In the genomic region with DNA sequence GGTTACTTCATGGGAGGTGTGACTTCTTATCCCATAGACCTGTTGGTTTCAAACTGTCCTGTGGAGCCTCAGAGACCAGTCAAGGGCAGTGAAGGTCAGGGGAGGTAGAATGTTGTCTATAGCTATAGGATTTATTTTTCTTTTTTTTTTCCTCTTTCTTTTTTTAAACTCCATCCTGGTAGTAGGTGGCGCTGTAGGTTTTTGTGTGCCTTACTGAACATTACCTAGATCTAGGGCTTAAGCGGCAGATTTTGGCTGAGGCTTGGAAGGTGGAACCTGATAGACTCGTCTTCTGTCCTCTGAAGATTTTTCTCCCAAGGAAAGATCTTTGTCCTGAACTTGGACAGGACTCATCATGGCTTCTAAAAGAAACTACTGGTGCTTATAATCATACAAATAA, we compare ENCODE assay signal across 14 cellular contexts. TPM values are rescaled to one million over a fixed set of nuclear protein-coding genes. Genes with fewer than 3 reads are reported as not detected.
DNase-seq lines count a peak whose midpoint lies in the region; ATAC-seq and TF ChIP-seq lines count a peak whose summit lies in the region.
"Had no signal": no experiment of that assay in that cellular context is flagged by ENCODE, and none has a peak within 500 bp of the region (broad histone marks: within the 10 kb centered on the region; RNA-seq: fewer than 3 reads in every experiment).

No MANE protein-coding gene starts in this region.

- peaks cover 85% of the 10 kb centered on the region for H3K36me3 Mint-ChIP-seq in activated T-cell treated with anti-CD3 and anti-CD28 coated beads, Interleukin-2, amount 50 U/mL, for 24 hours (ENCODE audit: low read depth)

- no peaks in the 10 kb centered on the region for H3F3A ChIP-seq in PC-3 (ENCODE audit: low read length, unreplicated experiment)

- peaks cover 29% of the 10 kb centered on the region for H3K4me1 Mint-ChIP-seq in activated T-cell treated with anti-CD3 and anti-CD28 coated beads, Interleukin-2, amount 50 U/mL, for 24 hours (ENCODE audit: low read depth)

- H3K27me3 ChIP-seq in PC-3 (ENCODE audit: low read length), result no peaks in the 10 kb centered on the region
- H3K27me3 ChIP-seq in dorsolateral prefrontal cortex, result no peaks in the 10 kb centered on the region
- no peaks in the 10 kb centered on the region for H3K27me3 ChIP-seq in body of pancreas
- H3K27me3 ChIP-seq: ovary had no signal

- H3K27me3 Mint-ChIP-seq in activated T-cell treated with anti-CD3 and anti-CD28 coated beads, Interleukin-2, amount 50 U/mL, for 24 hours, result no peaks in the 10 kb centered on the region
- H3K27me3 Mint-ChIP-seq: B cell had no signal

- CTCF ChIA-PET in PC-3 (lab: Charles Lee), result interaction anchor here (0.6 kb wide), 1 partner anchor 74 kb away, joined by 6 read pairs; no protein-coding TSS in a partner anchor

- no peak overlapping the region for H3K4me2 ChIP-seq in PC-3 (ENCODE audit: low read length)

- intact Hi-C loops in PC-3 (cut with micrococcal nuclease) (no loop called here), dorsolateral prefrontal cortex (cut with DNase I) (no loop called here), body of pancreas (cut with DNase I) (no loop called here)

- BruUV-seq in PC-3 (replicated peaks; lab: Mats Ljungman, UMichigan), result no TSS peak

- no peaks in the 10 kb centered on the region for H3K9me3 ChIP-seq in PC-3 (ENCODE audit: low read length)
- H3K9me3 ChIP-seq in body of pancreas, result no peaks in the 10 kb centered on the region
- H3K9me3 ChIP-seq: ovary had no signal

- H3K4me1 ChIP-seq in PC-3 (ENCODE audit: insufficient read depth, low read length), result no peaks in the 10 kb centered on the region
- peaks cover 14% of the 10 kb centered on the region for H3K4me1 ChIP-seq in body of pancreas

- no peaks in the 10 kb centered on the region for H3K79me2 ChIP-seq in PC-3 (ENCODE audit: low read length)

- 84 to 100% methylated on average over 3 of the region's 3 CpGs for WGBS in body of pancreas, 2 donors

- H3K36me3 ChIP-seq in PC-3 (ENCODE audit: low read depth, low read length) (peaks cover 3% of the 10 kb centered on the region), body of pancreas (replicated peaks in 1 of 2; ENCODE audit: insufficient read depth in 1 of 2, low read depth in 2 of 2) (peaks cover 26 to 43% of the 10 kb centered on the region in 2 donors)
- H3K36me3 ChIP-seq: ovary had no signal

- no peaks in the 10 kb centered on the region for H4K20me1 ChIP-seq in PC-3 (ENCODE audit: low read length)

- DNase-seq in activated T-cell treated with anti-CD3 and anti-CD28 coated beads, Interleukin-2, amount 50 U/mL, for 24 hours, result no peak
- DNase-seq in activated T-cell treated with anti-CD3 and anti-CD28 coated beads for 4 hours (no peak), PC-3 (peak; percentile 7), dorsolateral prefrontal cortex (peak in 4 of 10 donors; percentile 6 to 24 (median 19)), occipital lobe (lab: John Stamatoyannopoulos, UW) (no peak), body of pancreas (no peak), COR-L47 (lab: John Stamatoyannopoulos, UW) (no peak)
- DNase-seq: NCI-H1048; stimulated activated CD4-positive, alpha-beta T cell treated with anti-CD3 and anti-CD28 coated beads, Interleukin-1b, Interleukin-23, amount 100 ng/mL, for 48 hours; T-helper 9 cell had no signal

- H3K9me2 ChIP-seq in PC-3 (replicated peaks; ENCODE audit: low read length), result no peaks in the 10 kb centered on the region

- ATAC-seq in PC-3, result no peak
- no peak for ATAC-seq in body of pancreas
- ATAC-seq: left lobe of liver had no signal

- POLR2A ChIA-PET in PC-3 (lab: Charles Lee; ENCODE audit: unreplicated experiment), result no interaction called here

- H3K27ac ChIP-seq in PC-3 (ENCODE audit: low read length), result no peak overlapping the region
- peak overlapping the region in 32 of 59 donors; percentile 3 to 79 (median 47) for H3K27ac ChIP-seq in dorsolateral prefrontal cortex
- H3K27ac ChIP-seq in temporal lobe (ENCODE audit: low read depth, low read length), result peak overlapping the region; percentile 52
- no peak overlapping the region for H3K27ac ChIP-seq in body of pancreas
- H3K27ac ChIP-seq: ovary had no signal

- H3K27ac Mint-ChIP-seq in activated T-cell treated with anti-CD3 and anti-CD28 coated beads, Interleukin-2, amount 50 U/mL, for 24 hours, result peak overlapping the region; percentile 82
- H3K27ac Mint-ChIP-seq: B cell had no signal

- H3K9ac ChIP-seq in PC-3 (ENCODE audit: low read length), result no peak overlapping the region

- H3K4me3 ChIP-seq in PC-3 (ENCODE audit: low read length) (no peak overlapping the region), dorsolateral prefrontal cortex (no peak overlapping the region), body of pancreas (no peak overlapping the region)
- H3K4me3 ChIP-seq: ovary had no signal

- TF ChIP-seq POLR2A in body of pancreas (IDR thresholded peaks at IDR 0.05), result no peak

- H2AFZ ChIP-seq in PC-3 (ENCODE audit: low read length), result no peak overlapping the region

- no peak overlapping the region for H3K4me3 Mint-ChIP-seq in activated T-cell treated with anti-CD3 and anti-CD28 coated beads, Interleukin-2, amount 50 U/mL, for 24 hours
- H3K4me3 Mint-ChIP-seq: B cell had no signal

- no peak; the same call in 1 of the 2 replicates for TF ChIP-seq CTCF in PC-3 (conservative IDR thresholded peaks at IDR 0.05; ENCODE audit: low read depth, low read length)
- TF ChIP-seq CTCF in dorsolateral prefrontal cortex (IDR thresholded peaks at IDR 0.05 in 54 of 56, conservative IDR thresholded peaks at IDR 0.05 in 2 of 56; ENCODE audit: low read depth in 1 of 56, partially characterized antibody in 56 of 56), result peak in 12 of 56 donors; percentile 13 to 36 (median 20)
- TF ChIP-seq CTCF in body of pancreas (IDR thresholded peaks at IDR 0.05), result no peak

- H3K9me3 Mint-ChIP-seq in activated T-cell treated with anti-CD3 and anti-CD28 coated beads, Interleukin-2, amount 50 U/mL, for 24 hours, result no peaks in the 10 kb centered on the region

RNA-seq across cellular contexts. Expression of gene LASP1, which starts 47.4 kb away (rescaled TPM):
- 106 and 120 TPM in 2 replicates for total RNA-seq in PC-3 (2014; rRNA removed)
- 100 to 1,000 TPM in 14 of 120 experiments, 10 to 100 TPM in 106; 54.6 to 125 (median 90.0) TPM for total RNA-seq in dorsolateral prefrontal cortex
- total RNA-seq in temporal lobe, result 53.1 TPM
- 49.4 TPM for total RNA-seq in occipital lobe
- total RNA-seq in body of pancreas, result 10 to 100 TPM; 70.3 to 76.1 TPM

RNA-seq across cellular contexts. Expression of gene FBXO47, which starts 49.9 kb away (rescaled TPM):
- total RNA-seq in PC-3 (2014; rRNA removed) (not detected in 2 replicates), dorsolateral prefrontal cortex (under 1 TPM in 10 of 120 experiments, not detected in 110; 0.14 to 0.39 (median 0.26) TPM), temporal lobe (not detected), occipital lobe (not detected), body of pancreas (not detected)
- total RNA-seq: B cell, ovary had no signal

Comparison
In these comparisons a context has a peak if more than half of its experiments do, and no peak if none do; other contexts are left out.
1. H3K27ac ChIP-seq: peak in dorsolateral prefrontal cortex (32 of 59) and temporal lobe (single experiment); none in PC-3 (single experiment) and body of pancreas (0 of 4).